8 cellular contexts compared by ENCODE assay signal in genomic region chr20:49278036-49278816, GRCh38. TPM values are rescaled to one million over a fixed set of nuclear protein-coding genes. Genes with fewer than 3 reads are reported as not detected.
DNase-seq lines count a peak whose midpoint lies in the region; ATAC-seq and TF ChIP-seq lines count a peak whose summit lies in the region.

TSS of gene ZNFX1 (minus strand) at chr20:49278057. CDS start at chr20:49275839, 2,218 bp downstream.

- peak within 1 kb of the TSS; percentile 95 for H3K27ac Mint-ChIP-seq in T-helper 2 cell treated with Interferon-gamma antibody and Interleukin-4, amounts not matched to agents 5 μg/mL and 100 μg/mL, for 36 hours

- H3K4me1 Mint-ChIP-seq in T-helper 2 cell treated with Interferon-gamma antibody and Interleukin-4, amounts not matched to agents 5 μg/mL and 100 μg/mL, for 36 hours (ENCODE audit: low read depth): peaks cover 47% of the 10 kb centered on the region

- ATAC-seq in GM18502 (IDR thresholded peaks at IDR 0.05; ENCODE audit: poor library complexity, unreplicated experiment) (peak; percentile 83), HG02970 (IDR thresholded peaks at IDR 0.05; ENCODE audit: low FRiP score, unreplicated experiment) (peak; percentile 80), right cardiac atrium (peak; percentile 96 to 98)

- H3K9me3 Mint-ChIP-seq in T-helper 2 cell treated with Interferon-gamma antibody and Interleukin-4, amounts not matched to agents 5 μg/mL and 100 μg/mL, for 36 hours: peaks cover 32% of the 10 kb centered on the region

- H3K36me3 ChIP-seq in ascending aorta (peaks cover 47 to 49% of the 10 kb centered on the region in 2 donors), vagina (peaks cover 9 to 49% of the 10 kb centered on the region in 2 donors)

- H3K4me1 ChIP-seq in ascending aorta: peaks cover 21 to 26% of the 10 kb centered on the region in 2 donors
- peaks cover 10% of the 10 kb centered on the region for H3K4me1 ChIP-seq in right cardiac atrium (ENCODE audit: control insufficient read depth, insufficient read depth, low read length)
- H3K4me1 ChIP-seq in vagina: peaks cover 71% of the 10 kb centered on the region

- peak within 1 kb of the TSS; percentile 99 for H3K4me3 Mint-ChIP-seq in T-helper 2 cell treated with Interferon-gamma antibody and Interleukin-4, amounts not matched to agents 5 μg/mL and 100 μg/mL, for 36 hours

- TF ChIP-seq CTCF in ascending aorta (IDR thresholded peaks at IDR 0.05) (no peak), vagina (IDR thresholded peaks at IDR 0.05) (no peak)

- intact Hi-C loops in ascending aorta (cut with DNase I): loop anchor here (1.0 kb wide), 2 partner anchors 59 to 90 kb away; partner anchors contain the start of genes DDX27 and STAU1
- intact Hi-C loops in right cardiac atrium (cut with DNase I): no loop called here
- intact Hi-C loops in vagina (cut with DNase I): no loop called here

- peak within 1 kb of the TSS; percentile 94 to 99 for H3K27ac ChIP-seq in ascending aorta
- H3K27ac ChIP-seq in right cardiac atrium (ENCODE audit: low read length): peak within 1 kb of the TSS; percentile 98
- peak within 1 kb of the TSS; percentile 98 for H3K27ac ChIP-seq in vagina

- H3K27me3 ChIP-seq in ascending aorta (no peaks in the 10 kb centered on the region), right cardiac atrium (ENCODE audit: control insufficient read depth, insufficient read depth) (no peaks in the 10 kb centered on the region), vagina (no peaks in the 10 kb centered on the region)

- H3K4me3 ChIP-seq in ascending aorta: peak within 1 kb of the TSS; percentile 75 to 98
- H3K4me3 ChIP-seq in right cardiac atrium (ENCODE audit: low read length): peak within 1 kb of the TSS; percentile 87
- peak within 1 kb of the TSS; percentile 86 to 95 for H3K4me3 ChIP-seq in vagina

- H3K27me3 Mint-ChIP-seq in T-helper 2 cell treated with Interferon-gamma antibody and Interleukin-4, amounts not matched to agents 5 μg/mL and 100 μg/mL, for 36 hours (ENCODE audit: low read depth): no peaks in the 10 kb centered on the region

- peaks cover 77% of the 10 kb centered on the region for H3K36me3 Mint-ChIP-seq in T-helper 2 cell treated with Interferon-gamma antibody and Interleukin-4, amounts not matched to agents 5 μg/mL and 100 μg/mL, for 36 hours (ENCODE audit: low read depth)

- DNase-seq in NCI-H1930 (lab: John Stamatoyannopoulos, UW) (peak; percentile 99), ascending aorta (ENCODE audit: low spot score in 2 of 2) (peak; percentile 95 to 99), right cardiac atrium (peak; percentile 99 to 100 (median 100)), putamen (ENCODE audit: low spot score) (peak; percentile 98), vagina (ENCODE audit: extremely low spot score in 2 of 2) (peak; percentile 97 to 99)
- DNase-seq in T-helper 2 cell treated with Interferon-gamma antibody and Interleukin-4, amounts not matched to agents 5 μg/mL and 100 μg/mL, for 36 hours (ENCODE audit: low spot score): peak; percentile 98

- peaks cover 14 to 24% of the 10 kb centered on the region in 2 donors for H3K9me3 ChIP-seq in ascending aorta
- H3K9me3 ChIP-seq in right cardiac atrium (ENCODE audit: control insufficient read depth, low read length): peaks cover 4% of the 10 kb centered on the region
- no peaks in the 10 kb centered on the region for H3K9me3 ChIP-seq in vagina

- WGBS in right cardiac atrium: under 1% methylated on average over 80 of the region's 80 CpGs

- peak in 1 of 2 donors; percentile 98 for TF ChIP-seq POLR2A in vagina (IDR thresholded peaks at IDR 0.05)

RNA-seq across cellular contexts. Expression of gene ZNFX1, which starts in this region (rescaled TPM):
- 49.1 TPM for total RNA-seq in ascending aorta
- 10 to 100 TPM; 21.4 to 25.9 (median 23.2) TPM for total RNA-seq in right cardiac atrium
- polyA plus RNA-seq in right cardiac atrium: 7.9 TPM
- 27.5 TPM for total RNA-seq in vagina

Comparison
In these comparisons a context has a peak if more than half of its experiments do, and no peak if none do; other contexts are left out.
1. Peak in every context shown above with its lines: DNase-seq, ATAC-seq, H3K4me3 ChIP-seq and H3K27ac ChIP-seq.